13 cellular contexts compared by ENCODE assay signal in the genomic region with DNA sequence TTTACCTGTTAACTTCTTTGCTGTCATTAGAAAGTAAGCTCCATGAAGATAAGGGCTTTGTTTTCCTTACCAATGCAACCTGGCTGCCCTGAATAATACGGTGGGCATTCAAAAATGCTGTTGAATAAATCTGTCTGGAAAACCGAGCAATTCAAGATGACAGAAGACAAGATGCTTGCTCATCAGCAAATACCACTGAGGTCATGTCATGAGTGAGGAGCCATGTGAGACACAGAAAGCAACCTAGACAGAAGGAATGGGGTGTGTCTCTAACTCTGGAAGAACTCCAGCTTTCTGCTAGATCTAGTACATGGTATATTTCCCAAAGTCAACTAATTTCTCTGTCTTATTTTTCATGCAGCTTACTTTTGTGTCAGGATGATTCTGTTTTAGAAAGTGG.
A peak's percentile ranks its signal among the peaks of the same experiment; 100 is the strongest.
DNase-seq lines count a peak whose midpoint lies in the region; ATAC-seq, FAIRE-seq and TF ChIP-seq lines count a peak whose summit lies in the region.
"Had no signal": no experiment of that assay in that cellular context is flagged by ENCODE, and none has a peak within 500 bp of the region (broad histone marks: within the 10 kb centered on the region; RNA-seq: fewer than 3 reads in every experiment).

No MANE protein-coding gene starts in this region.

- H2AFZ ChIP-seq in mammary epithelial cell (ENCODE audit: low read depth, low read length) (no peak overlapping the region), HepG2 (ENCODE audit: low read length) (no peak overlapping the region)

- H3K4me3 ChIP-seq in mammary epithelial cell (replicated peaks in 1 of 3; ENCODE audit: insufficient read depth in 1 of 3, low read depth in 2 of 3, low read length in 3 of 3) = no peak overlapping the region
- no peak overlapping the region for H3K4me3 ChIP-seq in HepG2 (replicated peaks in 1 of 3; ENCODE audit: insufficient read depth in 1 of 3, low read depth in 2 of 3, low read length in 3 of 3)

- TF ChIP-seq EP300 in HepG2 (IDR thresholded peaks at IDR 0.05; ENCODE audit: low read depth in 2 of 2, low read length in 2 of 2) (no peak), HepG2 (CRISPR knock-in tag; IDR thresholded peaks at IDR 0.05; ENCODE audit: borderline replicate concordance) (no peak)

- 20% methylated on average over 2 of the region's 2 CpGs for WGBS in mammary epithelial cell (ENCODE audit: low coverage, missing lambda C conversion rate)
- 68% methylated on average over 2 of the region's 2 CpGs for WGBS in HepG2 (ENCODE audit: low lambda C conversion rate)

- peaks cover 9% of the 10 kb centered on the region for H3K4me1 ChIP-seq in mammary epithelial cell (ENCODE audit: insufficient read depth, low read length)
- H3K4me1 ChIP-seq in HepG2 (ENCODE audit: insufficient read depth, low read length) = no peaks in the 10 kb centered on the region

- TF ChIP-seq POLR2A in HepG2 (IDR thresholded peaks at IDR 0.05; ENCODE audit: insufficient read depth in 1 of 2, low read depth in 2 of 2, low read length in 2 of 2) = no peak

- TF ChIP-seq CTCF in mammary epithelial cell (conservative IDR thresholded peaks at IDR 0.05 in 1 of 2, IDR thresholded peaks at IDR 0.05 in 1 of 2; ENCODE audit: extremely low read depth in 1 of 2, insufficient read depth in 1 of 2, low read depth in 1 of 2, low read length in 2 of 2) = no peak
- no peak for TF ChIP-seq CTCF in HepG2 (CRISPR knock-in tag; IDR thresholded peaks at IDR 0.05)

- CTCF ChIA-PET in mammary epithelial cell (lab: Charles Lee; ENCODE audit: low non-redundant PET) = no interaction called here
- CTCF ChIA-PET in HepG2 (lab: Yijun Ruan, JAX; ENCODE audit: low intra/inter-chr PET ratio, low total read pairs) = no interaction called here

- H3K9me3 ChIP-seq in mammary epithelial cell (replicated peaks; ENCODE audit: insufficient read depth, low read length) (no peaks in the 10 kb centered on the region), HepG2 (ENCODE audit: low read length) (no peaks in the 10 kb centered on the region)

- H3K36me3 ChIP-seq in mammary epithelial cell (ENCODE audit: insufficient read depth, low read length) (peaks cover 23% of the 10 kb centered on the region), HepG2 (replicated peaks in 1 of 2; ENCODE audit: control insufficient read depth in 1 of 2, insufficient read depth in 2 of 2, low read length in 2 of 2) (peaks cover 19 to 80% of the 10 kb centered on the region in 2 experiments)

- FAIRE-seq in HepG2 (lab: Jason Lieb, UNC) = no peak

- H3K4me2 ChIP-seq in mammary epithelial cell (ENCODE audit: insufficient read depth, low read depth, low read length) (peak overlapping the region; percentile 47), HepG2 (ENCODE audit: low read depth, low read length) (no peak overlapping the region)

- H4K20me1 ChIP-seq in mammary epithelial cell (ENCODE audit: insufficient read depth, low read length) = no peaks in the 10 kb centered on the region
- no peaks in the 10 kb centered on the region; the same call in 1 of the 2 replicates for H4K20me1 ChIP-seq in HepG2 (ENCODE audit: insufficient read depth, low read length)

- dilution Hi-C loops in mammary epithelial cell (cut with HindIII; ENCODE audit: low sequenced_read_pairs) = no loop called here

- DNase-seq in ACHN = peak; percentile 81
- DNase-seq in HS-5 (ENCODE audit: low read depth) = peak; percentile 82
- peak; percentile 86 for DNase-seq in mammary epithelial cell
- DNase-seq in HepG2 (ENCODE audit: low spot score) = no peak
- no peak for DNase-seq in activated gamma-delta T cell treated with Interleukin-2 at 50 U/mL for 16 hours
- DNase-seq in cerebellar cortex (ENCODE audit: low spot score) = no peak
- DNase-seq in NCI-H510A (lab: John Stamatoyannopoulos, UW) = no peak
- DNase-seq: activated B cell treated with CpG ODN at 0.5 μM for 24 hours; activated naive CD4-positive, alpha-beta T cell treated with Interleukin-2 at 50 U/mL for 16 hours; CD4-positive, alpha-beta memory T cell; OCI-M1 had no signal

- H3K79me2 ChIP-seq in mammary epithelial cell (ENCODE audit: insufficient read depth, low read length) = peaks cover 25% of the 10 kb centered on the region
- peaks cover 5% of the 10 kb centered on the region for H3K79me2 ChIP-seq in HepG2 (ENCODE audit: insufficient read depth, low read length)

- H3K9ac ChIP-seq in mammary epithelial cell (ENCODE audit: insufficient read depth, low read length) (no peak overlapping the region), HepG2 (ENCODE audit: insufficient read depth, low read depth, low read length) (no peak overlapping the region)

- H3K27ac ChIP-seq in mammary epithelial cell (ENCODE audit: insufficient read depth, low read depth, low read length) (peak overlapping the region; percentile 80), HepG2 (ENCODE audit: extremely low read length, insufficient read depth, low read length) (no peak overlapping the region)

- no peak for ATAC-seq in HepG2
- ATAC-seq in HG02852 (IDR thresholded peaks at IDR 0.05; ENCODE audit: unreplicated experiment) = no peak
- ATAC-seq: stimulated activated memory B cell treated with anti-CD40 and anti-IgM and Interleukin-4, amounts not matched to agents 10 μg/mL and 1 μg/mL and 100 μg/mL, for 72 hours had no signal

- BruUV-seq in mammary epithelial cell (replicated peaks; lab: Mats Ljungman, UMichigan) (no TSS peak), HepG2 (replicated peaks; lab: Mats Ljungman, UMichigan) (TSS peak; percentile 24)

- in situ Hi-C loops in ACHN (cut with HindIII; ENCODE audit: low pct_ligation_motif_present, low pct_unique_long_range_greater_than_20kb, low sequenced_read_pairs) (no loop called here), mammary epithelial cell (cut with MboI; ENCODE audit: low sequenced_read_pairs in 2 of 2) (no loop called here), HepG2 (cut with HindIII; ENCODE audit: extremely low pct_ligation_motif_present, low pct_unique_long_range_greater_than_20kb) (no loop called here)

- TF ChIP-seq RAD21 in HepG2 (CRISPR knock-in tag; IDR thresholded peaks at IDR 0.05) = no peak

- intact Hi-C loops in mammary epithelial cell (cut with micrococcal nuclease) = loop anchor here (1.0 to 5.0 kb wide), 2 partner anchors 114 to 130 kb away; partner anchors contain the start of gene KANSL1
- intact Hi-C loops in HepG2 (cut with micrococcal nuclease; ENCODE audit: unreplicated experiment) = no loop called here

- H3K27me3 ChIP-seq in mammary epithelial cell (ENCODE audit: insufficient read depth, low read length) = no peaks in the 10 kb centered on the region
- H3K27me3 ChIP-seq in HepG2 (ENCODE audit: control insufficient read depth in 1 of 2, insufficient read depth in 2 of 2, low read length in 2 of 2) = no peaks in the 10 kb centered on the region

- POLR2A ChIA-PET in HepG2 (lab: Yijun Ruan, JAX) = no interaction called here

TF ChIP-seq in HepG2, 621 proteins besides CTCF, POLR2A, EP300 and RAD21:
- TF ChIP-seq RBM22 (optimal IDR thresholded peaks at IDR 0.05; ENCODE audit: low read length) (peak; percentile 86), ARNTL (CRISPR knock-in tag; IDR thresholded peaks at IDR 0.05) (no peak)
TF ChIP-seq in HepG2: peak in this region for 1.

Comparison
In these comparisons a context has a peak if more than half of its experiments do, and no peak if none do; other contexts are left out.
1. DNase-seq: peak in ACHN (single experiment), HS-5 (single experiment) and mammary epithelial cell (single experiment); none in HepG2 (single experiment), activated gamma-delta T cell treated with Interleukin-2 at 50 U/mL for 16 hours (single experiment), cerebellar cortex (single experiment) and NCI-H510A (single experiment).